Comparison of ENCODE assay signal across 17 cellular contexts in genomic region chr3:171122212-171122611, GRCh38.
"Had no signal": no experiment of that assay in that cellular context is flagged by ENCODE, and none has a peak within 500 bp of the region (broad histone marks: within the 10 kb centered on the region; RNA-seq: fewer than 3 reads in every experiment).

No MANE protein-coding gene starts in this region.

- ATAC-seq: activated T-cell treated with anti-CD3 and anti-CD28 coated beads, Interleukin-2, amount 50 U/mL, for 4 hours; left cardiac atrium; natural killer cell; psoas muscle; right cardiac atrium had no signal

- H3K27ac Mint-ChIP-seq: activated naive CD4-positive, alpha-beta T cell treated with anti-CD3 and anti-CD28 coated beads for 36 hours; natural killer cell; stimulated activated naive CD8-positive, alpha-beta T cell treated with anti-CD3 and anti-CD28 coated beads, Interleukin-15, Interleukin-2, amounts not matched to agents 100 ng/mL and 50 ng/mL, for 24 hours had no signal

- DNase-seq: activated CD4-positive, alpha-beta T cell treated with anti-CD3 and anti-CD28 coated beads, Interleukin-2, amount 50 U/mL, for 1 hour; activated CD4-positive, CD25-positive, alpha-beta regulatory T cell treated with anti-CD3 and anti-CD28 coated beads, Interleukin-2, amount 50 U/mL, for 72 hours; activated CD8-positive, alpha-beta memory T cell treated with anti-CD3 and anti-CD28 coated beads, Interleukin-2, amount 50 U/mL, for 4 hours; activated naive CD4-positive, alpha-beta T cell treated with anti-CD3 and anti-CD28 coated beads for 36 hours; activated T-cell treated with anti-CD3 and anti-CD28 coated beads, Interleukin-2, amount 50 U/mL, for 4 hours; anterior cingulate cortex; brain microvascular endothelial cell; cortex of kidney; effector CD8-positive, alpha-beta T cell; left cardiac atrium; natural killer cell; psoas muscle; right cardiac atrium; T1000; trophoblast cell had no signal

- H3K9me3 Mint-ChIP-seq: central memory CD8-positive, alpha-beta T cell; natural killer cell; stimulated activated naive CD8-positive, alpha-beta T cell treated with anti-CD3 and anti-CD28 coated beads, Interleukin-15, Interleukin-2, amounts not matched to agents 100 ng/mL and 50 ng/mL, for 24 hours had no signal

- H3K27me3 Mint-ChIP-seq: central memory CD8-positive, alpha-beta T cell; stimulated activated naive CD8-positive, alpha-beta T cell treated with anti-CD3 and anti-CD28 coated beads, Interleukin-15, Interleukin-2, amounts not matched to agents 100 ng/mL and 50 ng/mL, for 24 hours had no signal

- H3K4me1 Mint-ChIP-seq: central memory CD8-positive, alpha-beta T cell had no signal

- H3K4me3 Mint-ChIP-seq: activated naive CD4-positive, alpha-beta T cell treated with anti-CD3 and anti-CD28 coated beads for 36 hours; activated T-cell treated with anti-CD3 and anti-CD28 coated beads, Interleukin-2, amount 50 U/mL, for 4 hours; central memory CD8-positive, alpha-beta T cell; natural killer cell; stimulated activated naive CD8-positive, alpha-beta T cell treated with anti-CD3 and anti-CD28 coated beads, Interleukin-15, Interleukin-2, amounts not matched to agents 100 ng/mL and 50 ng/mL, for 24 hours had no signal
